7 cellular contexts compared by ENCODE assay signal in genomic region chr2:30334738-30335426, GRCh38.
DNase-seq lines count a peak whose midpoint lies in the region; ATAC-seq and TF ChIP-seq lines count a peak whose summit lies in the region.

No MANE protein-coding gene starts in this region.

- H3K27ac ChIP-seq in DOHH2 (ENCODE audit: low read depth, low read length) (no peak overlapping the region), HEK293 (ENCODE audit: extremely low read depth, low read depth, low read length) (no peak overlapping the region)

- H3K36me3 ChIP-seq in DOHH2 (ENCODE audit: control insufficient read depth, low read length) (no peaks in the 10 kb centered on the region), HEK293 (ENCODE audit: control insufficient read depth in 2 of 2, insufficient read depth in 1 of 2, low read length in 2 of 2) (no peaks in the 10 kb centered on the region)

- TF ChIP-seq CTCF in DOHH2 (IDR thresholded peaks at IDR 0.05; ENCODE audit: low read depth, low read length, poor library complexity, severe bottlenecking) (peak; percentile 59), HEK293 (tag by site-specific recombination; IDR thresholded peaks at IDR 0.05) (no peak)

- H3K9me3 ChIP-seq in DOHH2 (ENCODE audit: control insufficient read depth, insufficient read depth, low read length) = no peaks in the 10 kb centered on the region
- no peaks in the 10 kb centered on the region for H3K9me3 ChIP-seq in HEK293 (ENCODE audit: control insufficient read depth, insufficient read depth, low read depth, low read length)

- H3K4me1 ChIP-seq in DOHH2 (ENCODE audit: control insufficient read depth, low read length) (peaks cover 55% of the 10 kb centered on the region), HEK293 (ENCODE audit: control insufficient read depth, insufficient read depth, low read length) (no peaks in the 10 kb centered on the region)

- H3K27me3 ChIP-seq in DOHH2 (ENCODE audit: control insufficient read depth, low read length) = no peaks in the 10 kb centered on the region

- peaks cover 7% of the 10 kb centered on the region for H3F3A ChIP-seq in DOHH2 (ENCODE audit: control insufficient read depth, insufficient read depth)

- no peak for DNase-seq in activated T-cell treated with anti-CD3 and anti-CD28 coated beads, Interleukin-2, amount 50 U/mL, for 24 hours
- no peak for DNase-seq in memory B cell (ENCODE audit: low spot score in 2 of 2)
- DNase-seq in cerebellum (ENCODE audit: low spot score) = no peak
- no peak for DNase-seq in GF-D8 (lab: John Stamatoyannopoulos, UW)

- peak overlapping the region; percentile 93 for H3K27ac Mint-ChIP-seq in activated T-cell treated with anti-CD3 and anti-CD28 coated beads, Interleukin-2, amount 50 U/mL, for 24 hours
- peak overlapping the region; percentile 93 for H3K27ac Mint-ChIP-seq in memory B cell

- POLR2A ChIA-PET in HEK293 (lab: Yijun Ruan, JAX) = interaction anchor here (0.6 kb wide), 1 partner anchor 144 kb away, joined by 3 read pairs; no protein-coding TSS in a partner anchor

- H3K4me3 ChIP-seq in DOHH2 (ENCODE audit: low read length) (peak overlapping the region; percentile 18; the same call in 1 of the 2 replicates), HEK293 (ENCODE audit: low read depth, low read length) (no peak overlapping the region)

- peak overlapping the region; percentile 42 for H3K4me3 Mint-ChIP-seq in activated T-cell treated with anti-CD3 and anti-CD28 coated beads, Interleukin-2, amount 50 U/mL, for 24 hours
- peak overlapping the region; percentile 47 for H3K4me3 Mint-ChIP-seq in memory B cell

- H3K4me2 ChIP-seq in DOHH2 (ENCODE audit: low read length) = peak overlapping the region; percentile 78

- peaks cover 5% of the 10 kb centered on the region for H3K9me3 Mint-ChIP-seq in activated T-cell treated with anti-CD3 and anti-CD28 coated beads, Interleukin-2, amount 50 U/mL, for 24 hours
- no peaks in the 10 kb centered on the region for H3K9me3 Mint-ChIP-seq in memory B cell

- H4K20me1 ChIP-seq in DOHH2 (ENCODE audit: control insufficient read depth, insufficient read depth, low read depth, low read length) = no peaks in the 10 kb centered on the region

- peaks cover 86% of the 10 kb centered on the region for H3K4me1 Mint-ChIP-seq in activated T-cell treated with anti-CD3 and anti-CD28 coated beads, Interleukin-2, amount 50 U/mL, for 24 hours (ENCODE audit: low read depth)
- H3K4me1 Mint-ChIP-seq in memory B cell = peaks cover 80% of the 10 kb centered on the region

- H3K9me2 ChIP-seq in DOHH2 (replicated peaks; ENCODE audit: control insufficient read depth, low read length) = no peaks in the 10 kb centered on the region

- peak; percentile 20 for ATAC-seq in memory B cell (ENCODE audit: low read depth)
- no peak for ATAC-seq in HG02763 (IDR thresholded peaks at IDR 0.05; ENCODE audit: unreplicated experiment)

- CTCF ChIA-PET in HEK293 (lab: Yijun Ruan, JAX) = interaction anchor here (0.6 to 2.4 kb wide), 11 partner anchors 13 to 464 kb away, joined by 3 to 16 read pairs (median 4); no protein-coding TSS in a partner anchor

- H3K27me3 Mint-ChIP-seq in activated T-cell treated with anti-CD3 and anti-CD28 coated beads, Interleukin-2, amount 50 U/mL, for 24 hours = no peaks in the 10 kb centered on the region
- H3K27me3 Mint-ChIP-seq in memory B cell = no peaks in the 10 kb centered on the region

- no peaks in the 10 kb centered on the region for H3K36me3 Mint-ChIP-seq in activated T-cell treated with anti-CD3 and anti-CD28 coated beads, Interleukin-2, amount 50 U/mL, for 24 hours (ENCODE audit: low read depth)
- H3K36me3 Mint-ChIP-seq in memory B cell = no peaks in the 10 kb centered on the region

- H3K79me2 ChIP-seq in DOHH2 (ENCODE audit: control insufficient read depth, low read length) = no peaks in the 10 kb centered on the region

TF ChIP-seq in HEK293, 187 proteins besides CTCF, POLR2A, EP300 and RAD21:
- TF ChIP-seq SP7 (tag by site-specific recombination; IDR thresholded peaks at IDR 0.05) = peak; percentile 96
- no peak for TF ChIP-seq ZNF175 (tag by site-specific recombination; IDR thresholded peaks at IDR 0.05)
TF ChIP-seq in HEK293: peak in this region for 1.
